ENCODE assay signal across 9 cellular contexts in the genomic region with DNA sequence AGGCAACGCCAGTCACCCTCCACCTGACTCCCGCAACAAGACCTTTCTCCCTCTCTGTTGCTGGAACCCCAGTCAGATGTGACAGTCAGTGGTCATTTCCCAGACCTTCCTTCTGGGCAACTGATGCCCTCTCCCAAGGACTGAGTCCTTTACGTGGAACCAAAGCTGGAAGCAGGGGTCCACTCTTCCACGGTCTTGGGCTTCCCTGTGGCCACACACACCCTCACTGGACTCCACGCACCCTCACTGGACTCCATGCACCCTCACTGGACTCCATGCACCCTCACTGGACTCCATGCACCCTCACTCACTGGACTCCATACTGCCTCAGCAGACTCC. TPM values are rescaled to one million over a fixed set of nuclear protein-coding genes. Genes with fewer than 3 reads are reported as not detected.
DNase-seq lines count a peak whose midpoint lies in the region; ATAC-seq, FAIRE-seq and TF ChIP-seq lines count a peak whose summit lies in the region.
"Had no signal": no experiment of that assay in that cellular context is flagged by ENCODE, and none has a peak within 500 bp of the region (broad histone marks: within the 10 kb centered on the region; RNA-seq: fewer than 3 reads in every experiment).

No MANE protein-coding gene starts in this region.

- H3K79me2 ChIP-seq in GM23338 (replicated peaks; ENCODE audit: insufficient read depth) (peaks cover 29% of the 10 kb centered on the region), astrocyte (ENCODE audit: insufficient read depth, low read length) (peaks cover 28% of the 10 kb centered on the region)

- H3K27me3 ChIP-seq in BLaER1 (no peaks in the 10 kb centered on the region), GM23338 (ENCODE audit: insufficient read depth) (no peaks in the 10 kb centered on the region), astrocyte (ENCODE audit: insufficient read depth, low read length) (no peaks in the 10 kb centered on the region), aorta (ENCODE audit: control insufficient read depth in 1 of 2, insufficient read depth in 2 of 2, low read length in 1 of 2) (no peaks in the 10 kb centered on the region)
- H3K27me3 ChIP-seq: foreskin keratinocyte had no signal

- H3K36me3 Mint-ChIP-seq in GM23338 (ENCODE audit: low read depth) (peaks cover 43% of the 10 kb centered on the region), astrocyte (ENCODE audit: low read depth, unreplicated experiment) (peaks cover 12% of the 10 kb centered on the region), immature natural killer cell (peaks cover 5 to 22% (median 18%) of the 10 kb centered on the region in 3 donors)
- H3K36me3 Mint-ChIP-seq in natural killer cell treated with Interleukin-12 subunit alpha and Interleukin-12 subunit beta and Interleukin-15 and Interleukin-18, amount 100 ng/mL, for 72 hours: peaks cover 17% of the 10 kb centered on the region

- peaks cover 43% of the 10 kb centered on the region for H3K4me1 Mint-ChIP-seq in GM23338
- H3K4me1 Mint-ChIP-seq in astrocyte (ENCODE audit: low read depth, unreplicated experiment): peaks cover 41% of the 10 kb centered on the region
- peaks cover 37 to 40% of the 10 kb centered on the region in 2 donors for H3K4me1 Mint-ChIP-seq in natural killer cell treated with Interleukin-12 subunit alpha and Interleukin-12 subunit beta and Interleukin-15 and Interleukin-18, amount 100 ng/mL, for 72 hours (ENCODE audit: low read depth in 2 of 2)
- peaks cover 39 to 44% of the 10 kb centered on the region in 2 donors for H3K4me1 Mint-ChIP-seq in immature natural killer cell

- H3K4me3 Mint-ChIP-seq in GM23338 (peak overlapping the region; percentile 7; the same call in 1 of the 3 replicates), astrocyte (ENCODE audit: unreplicated experiment) (peak overlapping the region; percentile 35), immature natural killer cell (no peak overlapping the region)
- no peak overlapping the region for H3K4me3 Mint-ChIP-seq in natural killer cell treated with Interleukin-12 subunit alpha and Interleukin-12 subunit beta and Interleukin-15 and Interleukin-18, amount 100 ng/mL, for 72 hours

- peak overlapping the region; percentile 95 for H3K4me2 ChIP-seq in BLaER1
- H3K4me2 ChIP-seq in GM23338: no peak overlapping the region
- H3K4me2 ChIP-seq in astrocyte (ENCODE audit: low read length): peak overlapping the region; percentile 68

- H4K20me1 ChIP-seq in BLaER1 (peaks cover 61% of the 10 kb centered on the region), GM23338 (replicated peaks; ENCODE audit: insufficient read depth) (peaks cover 17% of the 10 kb centered on the region), astrocyte (ENCODE audit: insufficient read depth, low read length) (peaks cover 47% of the 10 kb centered on the region)

- peaks cover 83% of the 10 kb centered on the region for H3K4me1 ChIP-seq in BLaER1
- H3K4me1 ChIP-seq in GM23338 (ENCODE audit: insufficient read depth): peaks cover 31% of the 10 kb centered on the region
- H3K4me1 ChIP-seq in astrocyte (ENCODE audit: insufficient read depth, low read length): peaks cover 53% of the 10 kb centered on the region
- H3K4me1 ChIP-seq in aorta (ENCODE audit: control insufficient read depth in 1 of 2, insufficient read depth in 2 of 2, low read length in 2 of 2): no peaks in the 10 kb centered on the region
- H3K4me1 ChIP-seq: foreskin keratinocyte had no signal

- H3K9me3 ChIP-seq in BLaER1 (no peaks in the 10 kb centered on the region), astrocyte (ENCODE audit: insufficient read depth, low read depth, low read length) (no peaks in the 10 kb centered on the region), aorta (ENCODE audit: control insufficient read depth, low read length) (no peaks in the 10 kb centered on the region)

- H3K27me3 Mint-ChIP-seq in GM23338 (ENCODE audit: insufficient read depth, low read depth, poor library complexity) (peaks cover 50% of the 10 kb centered on the region), astrocyte (ENCODE audit: low read depth, unreplicated experiment) (no peaks in the 10 kb centered on the region), immature natural killer cell (ENCODE audit: low read depth in 3 of 3) (peaks cover 32 to 45% (median 40%) of the 10 kb centered on the region in 3 donors)
- H3K27me3 Mint-ChIP-seq in natural killer cell treated with Interleukin-12 subunit alpha and Interleukin-12 subunit beta and Interleukin-15 and Interleukin-18, amount 100 ng/mL, for 72 hours: no peaks in the 10 kb centered on the region

- intact Hi-C loops in aorta (cut with DNase I): loop anchor here in 1 of 2 donors (1.0 kb wide), 1 partner anchor 38 kb away; no protein-coding TSS in a partner anchor

- no peak for ATAC-seq in GM23338
- ATAC-seq in natural killer cell treated with Interleukin-12 subunit alpha and Interleukin-12 subunit beta and Interleukin-15 and Interleukin-18, amount 100 ng/mL, for 72 hours: no peak
- no peak for ATAC-seq in aorta (ENCODE audit: low FRiP score)
- ATAC-seq in HG03354 (IDR thresholded peaks at IDR 0.05; ENCODE audit: poor library complexity, severe bottlenecking, unreplicated experiment): no peak

- 41 to 54% methylated on average over 5 of the region's 5 CpGs for WGBS in aorta, 2 donors

- H2AFZ ChIP-seq in GM23338 (no peak overlapping the region), astrocyte (ENCODE audit: low read depth, low read length) (no peak overlapping the region)

- H3K9me3 Mint-ChIP-seq in GM23338 (peaks cover 18% of the 10 kb centered on the region), astrocyte (ENCODE audit: unreplicated experiment) (no peaks in the 10 kb centered on the region), immature natural killer cell (peaks cover 0 to 2% (median 0%) of the 10 kb centered on the region in 6 donors)
- no peaks in the 10 kb centered on the region for H3K9me3 Mint-ChIP-seq in natural killer cell treated with Interleukin-12 subunit alpha and Interleukin-12 subunit beta and Interleukin-15 and Interleukin-18, amount 100 ng/mL, for 72 hours

- peaks cover 41% of the 10 kb centered on the region for H3F3A ChIP-seq in GM23338 (replicated peaks; ENCODE audit: low read depth)

- H3K4me3 ChIP-seq in BLaER1 (no peak overlapping the region), GM23338 (no peak overlapping the region), astrocyte (ENCODE audit: insufficient read depth, low read depth, low read length) (no peak overlapping the region), aorta (ENCODE audit: low read length in 2 of 2) (no peak overlapping the region)

- peak overlapping the region; percentile 64; the same call in 1 of the 2 replicates for H3K27ac ChIP-seq in BLaER1
- H3K27ac ChIP-seq in GM23338 (ENCODE audit: low read depth): 0 out of 2 replicates have a peak overlapping the region, but pooled peaks have one; percentile 78
- H3K27ac ChIP-seq in astrocyte (ENCODE audit: low read depth, low read length): peak overlapping the region; percentile 70
- peak overlapping the region in 1 of 2 donors; percentile 91 for H3K27ac ChIP-seq in aorta (ENCODE audit: low read depth in 1 of 2, low read length in 2 of 2)
- H3K27ac ChIP-seq: foreskin keratinocyte had no signal

- DNase-seq in GM23338 (ENCODE audit: low spot score): no peak
- DNase-seq in astrocyte (ENCODE audit: low read depth): no peak
- DNase-seq in natural killer cell treated with Interleukin-12 subunit alpha and Interleukin-12 subunit beta and Interleukin-15 and Interleukin-18, amount 100 ng/mL, for 72 hours (ENCODE audit: low spot score): no peak
- no peak for DNase-seq in aorta
- DNase-seq in immature natural killer cell: no peak
- DNase-seq in GM20000 (ENCODE audit: low spot score): no peak

- H3K9ac ChIP-seq in BLaER1 (peak overlapping the region; percentile 3; the same call in 1 of the 2 replicates), astrocyte (ENCODE audit: low read length) (peak overlapping the region; percentile 50)

- FAIRE-seq in astrocyte (lab: Jason Lieb, UNC): no peak

- H3K27ac Mint-ChIP-seq in GM23338 (peak overlapping the region; percentile 81), astrocyte (ENCODE audit: unreplicated experiment) (peak overlapping the region; percentile 41), immature natural killer cell (peak overlapping the region in 3 of 6 donors; percentile 69 to 98 (median 81))
- peak overlapping the region; percentile 31 to 43 for H3K27ac Mint-ChIP-seq in natural killer cell treated with Interleukin-12 subunit alpha and Interleukin-12 subunit beta and Interleukin-15 and Interleukin-18, amount 100 ng/mL, for 72 hours

- H3K36me3 ChIP-seq in BLaER1: peaks cover 49% of the 10 kb centered on the region
- H3K36me3 ChIP-seq in GM23338 (ENCODE audit: insufficient read depth): peaks cover 24% of the 10 kb centered on the region
- H3K36me3 ChIP-seq in astrocyte (ENCODE audit: insufficient read depth, low read length): peaks cover 12% of the 10 kb centered on the region
- peaks cover 0 to 3% of the 10 kb centered on the region in 2 donors for H3K36me3 ChIP-seq in aorta (ENCODE audit: control insufficient read depth in 1 of 2, insufficient read depth in 2 of 2, low read length in 1 of 2)

- no peaks in the 10 kb centered on the region for H3K9me2 ChIP-seq in GM23338 (ENCODE audit: insufficient read depth)

- TF ChIP-seq CTCF in GM23338 (conservative IDR thresholded peaks at IDR 0.05; ENCODE audit: low read depth in 2 of 2) (no peak), astrocyte (IDR thresholded peaks at IDR 0.05; ENCODE audit: insufficient read depth, low read depth, low read length) (peak; percentile 3), GM20000 (IDR thresholded peaks at IDR 0.05; ENCODE audit: extremely low read depth, missing control alignments) (no peak)

TF ChIP-seq in GM23338, 12 proteins besides CTCF, POLR2A, EP300 and RAD21:
- TF ChIP-seq POLR2AphosphoS5 (IDR thresholded peaks at IDR 0.05; ENCODE audit: low read depth): no peak
TF ChIP-seq in GM23338: peak in this region for 0.

RNA-seq across cellular contexts. Expression of a gene that starts 7.1 kb away (rescaled TPM):
- 1,861 and 2,007 TPM in 2 replicates for total RNA-seq in GM23338 (2014; rRNA removed; shearing (Covaris generic))
- polyA plus RNA-seq in GM23338 (2016; fragmentation: Nextera tagmentation; extraction: Ambion mirVana) (8,990 and 10,188 TPM in 2 replicates), aorta (1,000 to 10,000 TPM; 1,255 to 2,243 TPM), immature natural killer cell (1,000 to 10,000 TPM in 2 of 3 donors, 100 to 1,000 TPM in 1; 953 to 2,361 (median 1,987) TPM)
- total RNA-seq in astrocyte (396 and 469 TPM in 2 replicates), aorta (100 to 1,000 TPM; 792 to 882 TPM)
- 1,000 to 10,000 TPM; 1,013 to 1,764 TPM for total RNA-seq in natural killer cell treated with Interleukin-12 subunit alpha and Interleukin-12 subunit beta and Interleukin-15 and Interleukin-18, amount 100 ng/mL, for 72 hours

Comparison
In these comparisons a context has a peak if more than half of its experiments do, and no peak if none do; other contexts are left out.
1. H3K4me3 Mint-ChIP-seq: peak in GM23338 (single experiment) and astrocyte (single experiment); none in natural killer cell treated with Interleukin-12 subunit alpha and Interleukin-12 subunit beta and Interleukin-15 and Interleukin-18, amount 100 ng/mL, for 72 hours (single experiment) and immature natural killer cell (0 of 5).